In the genomic region with DNA sequence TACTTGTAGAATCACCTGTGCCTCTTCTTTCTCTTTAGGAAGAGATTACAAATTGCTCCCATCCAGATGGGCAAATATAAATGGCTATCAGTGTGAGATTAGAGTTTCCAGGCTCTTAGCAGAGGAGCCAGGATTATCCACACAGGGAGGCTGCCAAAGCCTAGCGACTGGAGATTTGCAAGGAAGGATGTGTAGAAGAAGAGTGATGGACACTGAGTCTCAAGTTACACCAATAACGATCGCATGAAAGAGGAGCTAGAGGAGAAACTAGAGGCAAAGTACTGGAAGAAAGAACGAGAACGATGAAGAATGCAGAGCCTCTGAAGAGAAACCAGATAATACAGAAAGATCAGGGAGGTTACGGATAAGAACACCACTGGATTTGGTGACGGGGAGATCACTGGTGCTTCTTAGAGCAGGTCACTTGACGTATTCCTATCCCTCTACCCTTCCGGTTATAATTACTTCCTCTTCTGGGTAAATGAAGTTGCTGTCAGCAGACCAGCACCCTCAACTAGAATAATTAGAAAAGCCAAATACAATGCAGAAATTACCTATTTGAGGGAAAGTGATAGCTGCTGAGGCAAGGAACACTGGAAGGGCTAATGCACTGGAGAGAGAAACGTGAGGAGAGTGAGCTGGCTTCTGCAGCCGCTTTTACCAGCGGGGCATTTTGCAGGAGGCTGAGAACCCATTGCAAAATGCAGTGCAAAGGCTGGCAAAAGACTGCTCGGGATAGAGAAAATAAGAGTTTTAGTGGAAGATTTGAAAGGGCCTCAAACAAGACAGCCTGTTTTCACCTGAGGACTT, we compare ENCODE assay signal across 13 cellular contexts.
DNase-seq lines count a peak whose midpoint lies in the region; ATAC-seq, FAIRE-seq and TF ChIP-seq lines count a peak whose summit lies in the region.
"Had no signal": no experiment of that assay in that cellular context is flagged by ENCODE, and none has a peak within 500 bp of the region (broad histone marks: within the 10 kb centered on the region; RNA-seq: fewer than 3 reads in every experiment).

No MANE protein-coding gene starts in this region.

- no peak for TF ChIP-seq POLR2A in K562 (conservative IDR thresholded peaks at IDR 0.05)

- no peak overlapping the region; the same call in 1 of the 2 replicates for H3K4me2 ChIP-seq in K562 (ENCODE audit: insufficient read depth, low read length)

- no peak overlapping the region for H3K4me3 ChIP-seq in K562

- in situ Hi-C loops in K562 (cut with MboI) = no loop called here

- no peaks in the 10 kb centered on the region for H3K36me3 ChIP-seq in K562 (ENCODE audit: control insufficient read depth, insufficient read depth, low read length)

- no peak for ATAC-seq in K562
- ATAC-seq in HG03108 (IDR thresholded peaks at IDR 0.05; ENCODE audit: unreplicated experiment) = no peak

- H3K9me3 Mint-ChIP-seq in nephron = no peaks in the 10 kb centered on the region
- H3K9me3 Mint-ChIP-seq: CD4-positive, CD25-positive, alpha-beta regulatory T cell had no signal

- WGBS in K562 (ENCODE audit: insufficient coverage, low coverage, missing lambda C conversion rate) = 4% methylated on average over 13 of the region's 13 CpGs

- H4K20me1 ChIP-seq in K562 (replicated peaks; ENCODE audit: control insufficient read depth, insufficient read depth, low read length) = no peaks in the 10 kb centered on the region

- intact Hi-C loops in K562 (cut with micrococcal nuclease) = no loop called here

- no peak overlapping the region for H3K27ac ChIP-seq in K562 (ENCODE audit: extremely low read depth, low read depth, low read length)

- H3K4me1 ChIP-seq in K562 (replicated peaks in 1 of 2; ENCODE audit: control insufficient read depth in 2 of 2, insufficient read depth in 2 of 2, low read length in 2 of 2) = no peaks in the 10 kb centered on the region; a peak in 1 of 5 replicates

- POLR2A ChIA-PET in K562 (lab: Yijun Ruan, JAX) = no interaction called here
- POLR2A ChIA-PET in GM10248 (lab: Yijun Ruan, JAX) = no interaction called here

- BruUV-seq in K562 (replicated peaks; lab: Mats Ljungman, UMichigan) = no TSS peak

- H3K79me2 ChIP-seq in K562 (ENCODE audit: control insufficient read depth, insufficient read depth, low read length) = no peaks in the 10 kb centered on the region

- peaks cover 0 to under 1% of the 10 kb centered on the region in 2 experiments; a peak in 1 of 5 replicates for H3K27me3 ChIP-seq in K562 (ENCODE audit: control insufficient read depth in 2 of 2, insufficient read depth in 2 of 2, low read length in 2 of 2)

- FAIRE-seq in K562 (lab: Jason Lieb, UNC) = no peak
- FAIRE-seq: kidney had no signal

- peaks cover 46% of the 10 kb centered on the region for H3K4me1 Mint-ChIP-seq in nephron

- H3K4me3 Mint-ChIP-seq in nephron = peak overlapping the region; percentile 8 to 25 (median 20)
- H3K4me3 Mint-ChIP-seq: CD4-positive, CD25-positive, alpha-beta regulatory T cell had no signal

- no peak overlapping the region for H3K9ac ChIP-seq in K562 (ENCODE audit: insufficient read depth in 1 of 2, low read depth in 2 of 2, low read length in 2 of 2)

- H3K36me3 Mint-ChIP-seq in nephron (ENCODE audit: low read depth) = no peaks in the 10 kb centered on the region
- H3K36me3 Mint-ChIP-seq: CD4-positive, CD25-positive, alpha-beta regulatory T cell had no signal

- CTCF ChIA-PET in K562 (lab: Yijun Ruan, JAX; ENCODE audit: low intra/inter-chr PET ratio) = no interaction called here
- CTCF ChIA-PET in GM10248 (lab: Yijun Ruan, JAX) = interaction anchor here (1.0 kb wide), 1 partner anchor 14 kb away, joined by 3 read pairs; no protein-coding TSS in a partner anchor

- TF ChIP-seq EP300 in K562 (IDR thresholded peaks at IDR 0.05; ENCODE audit: low read length) = no peak

- TF ChIP-seq RAD21 in K562 (CRISPR knock-in tag; conservative IDR thresholded peaks at IDR 0.05 in 1 of 2, IDR thresholded peaks at IDR 0.05 in 1 of 2) = no peak

- peaks cover 10% of the 10 kb centered on the region for H3K27me3 Mint-ChIP-seq in nephron (ENCODE audit: low read depth)

- no peaks in the 10 kb centered on the region for H3K9me1 ChIP-seq in K562 (ENCODE audit: control insufficient read depth, insufficient read depth, low read length)

- H3K9me3 ChIP-seq in K562 (replicated peaks; ENCODE audit: control insufficient read depth, insufficient read depth, low read depth, low read length) = no peaks in the 10 kb centered on the region

- DNase-seq in COLO829 (ENCODE audit: low spot score) (peak; percentile 29), NCI-H2227 treated with DMSO at 0.1 percent for 48 hours (lab: John Stamatoyannopoulos, UW) (peak; percentile 62), K562 (ENCODE audit: extremely low read depth in 1 of 4, low spot score in 3 of 4) (no peak), COLO668 (lab: John Stamatoyannopoulos, UW; ENCODE audit: unreplicated experiment) (no peak), NCI-H2171 treated with DMSO at 0.1 percent for 48 hours (lab: John Stamatoyannopoulos, UW) (no peak), GM10248 (ENCODE audit: extremely low spot score) (no peak)
- DNase-seq: CD4-positive, CD25-positive, alpha-beta regulatory T cell; effector CD4-positive, alpha-beta T cell; HCEC 1CT; kidney; stimulated activated CD4-positive, alpha-beta T cell treated with anti-CD3 and anti-CD28 coated beads, Interleukin-1b, Interleukin-23, amount 100 ng/mL, for 48 hours had no signal

- peak overlapping the region; percentile 39 to 65 (median 40) for H3K27ac Mint-ChIP-seq in nephron
- H3K27ac Mint-ChIP-seq: CD4-positive, CD25-positive, alpha-beta regulatory T cell had no signal

- H2AFZ ChIP-seq in K562 (ENCODE audit: low read depth, low read length) = peak overlapping the region; percentile 44; the same call in 1 of the 2 replicates

- no peak for TF ChIP-seq CTCF in K562 (IDR thresholded peaks at IDR 0.05 in 2 of 3, conservative IDR thresholded peaks at IDR 0.05 in 1 of 3; ENCODE audit: insufficient read depth in 2 of 3, low read depth in 1 of 3, low read length in 3 of 3)
- no peak for TF ChIP-seq CTCF in nephron (IDR thresholded peaks at IDR 0.05; ENCODE audit: unreplicated experiment in 3 of 3)
- no peak for TF ChIP-seq CTCF in GM10248 (IDR thresholded peaks at IDR 0.05; ENCODE audit: control extremely low read depth, extremely low read depth, low read depth, missing control alignments)

TF ChIP-seq in K562, 482 proteins besides CTCF, POLR2A, EP300 and RAD21:
- no peak for TF ChIP-seq MYBL2 (IDR thresholded peaks at IDR 0.05; ENCODE audit: low read depth)
- no peak for TF ChIP-seq MYBL2 (CRISPR knock-in tag; IDR thresholded peaks at IDR 0.05; ENCODE audit: borderline replicate concordance)
- TF ChIP-seq, protein P1, sequence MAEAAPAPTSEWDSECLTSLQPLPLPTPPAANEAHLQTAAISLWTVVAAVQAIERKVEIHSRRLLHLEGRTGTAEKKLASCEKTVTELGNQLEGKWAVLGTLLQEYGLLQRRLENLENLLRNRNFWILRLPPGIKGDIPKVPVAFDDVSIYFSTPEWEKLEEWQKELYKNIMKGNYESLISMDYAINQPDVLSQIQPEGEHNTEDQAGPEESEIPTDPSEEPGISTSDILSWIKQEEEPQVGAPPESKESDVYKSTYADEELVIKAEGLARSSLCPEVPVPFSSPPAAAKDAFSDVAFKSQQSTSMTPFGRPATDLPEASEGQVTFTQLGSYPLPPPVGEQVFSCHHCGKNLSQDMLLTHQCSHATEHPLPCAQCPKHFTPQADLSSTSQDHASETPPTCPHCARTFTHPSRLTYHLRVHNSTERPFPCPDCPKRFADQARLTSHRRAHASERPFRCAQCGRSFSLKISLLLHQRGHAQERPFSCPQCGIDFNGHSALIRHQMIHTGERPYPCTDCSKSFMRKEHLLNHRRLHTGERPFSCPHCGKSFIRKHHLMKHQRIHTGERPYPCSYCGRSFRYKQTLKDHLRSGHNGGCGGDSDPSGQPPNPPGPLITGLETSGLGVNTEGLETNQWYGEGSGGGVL (CRISPR knock-in tag; IDR thresholded peaks at IDR 0.05) = no peak
- TF ChIP-seq GABPA (tag; conservative IDR thresholded peaks at IDR 0.05; ENCODE audit: low read depth) = peak; percentile 32
- TF ChIP-seq SRSF1 (IDR thresholded peaks at IDR 0.05; ENCODE audit: low read depth, low read length) = no peak
- TF ChIP-seq, protein P2, sequence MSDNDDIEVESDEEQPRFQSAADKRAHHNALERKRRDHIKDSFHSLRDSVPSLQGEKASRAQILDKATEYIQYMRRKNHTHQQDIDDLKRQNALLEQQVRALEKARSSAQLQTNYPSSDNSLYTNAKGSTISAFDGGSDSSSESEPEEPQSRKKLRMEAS (CRISPR knock-in tag; IDR thresholded peaks at IDR 0.05) = no peak
- TF ChIP-seq, protein P3, sequence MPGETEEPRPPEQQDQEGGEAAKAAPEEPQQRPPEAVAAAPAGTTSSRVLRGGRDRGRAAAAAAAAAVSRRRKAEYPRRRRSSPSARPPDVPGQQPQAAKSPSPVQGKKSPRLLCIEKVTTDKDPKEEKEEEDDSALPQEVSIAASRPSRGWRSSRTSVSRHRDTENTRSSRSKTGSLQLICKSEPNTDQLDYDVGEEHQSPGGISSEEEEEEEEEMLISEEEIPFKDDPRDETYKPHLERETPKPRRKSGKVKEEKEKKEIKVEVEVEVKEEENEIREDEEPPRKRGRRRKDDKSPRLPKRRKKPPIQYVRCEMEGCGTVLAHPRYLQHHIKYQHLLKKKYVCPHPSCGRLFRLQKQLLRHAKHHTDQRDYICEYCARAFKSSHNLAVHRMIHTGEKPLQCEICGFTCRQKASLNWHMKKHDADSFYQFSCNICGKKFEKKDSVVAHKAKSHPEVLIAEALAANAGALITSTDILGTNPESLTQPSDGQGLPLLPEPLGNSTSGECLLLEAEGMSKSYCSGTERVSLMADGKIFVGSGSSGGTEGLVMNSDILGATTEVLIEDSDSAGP (CRISPR knock-in tag; IDR thresholded peaks at IDR 0.05) = no peak
- TF ChIP-seq HDAC2 (IDR thresholded peaks at IDR 0.05) = no peak

Comparison
In these comparisons a context has a peak if more than half of its experiments do, and no peak if none do; other contexts are left out.
1. DNase-seq: peak in COLO829 (single experiment) and NCI-H2227 treated with DMSO at 0.1 percent for 48 hours (single experiment); none in K562 (0 of 4), COLO668 (single experiment), NCI-H2171 treated with DMSO at 0.1 percent for 48 hours (single experiment) and GM10248 (single experiment).